ENCODE assay signal across 18 cellular contexts in genomic region chr21:18705971-18706370, GRCh38.
DNase-seq lines count a peak whose midpoint lies in the region; ATAC-seq, FAIRE-seq and TF ChIP-seq lines count a peak whose summit lies in the region.
"Had no signal": no experiment of that assay in that cellular context is flagged by ENCODE, and none has a peak within 500 bp of the region (broad histone marks: within the 10 kb centered on the region; RNA-seq: fewer than 3 reads in every experiment).

No MANE protein-coding gene starts in this region.

- in situ Hi-C loops in K562 (cut with MboI) = no loop called here

- BruUV-seq in PC-3 (replicated peaks; lab: Mats Ljungman, UMichigan) (no TSS peak), K562 (replicated peaks; lab: Mats Ljungman, UMichigan) (no TSS peak)

- H3K79me2 ChIP-seq in PC-3 (ENCODE audit: low read length) (no peaks in the 10 kb centered on the region), K562 (ENCODE audit: control insufficient read depth, insufficient read depth, low read length) (no peaks in the 10 kb centered on the region; the same call in 1 of the 3 replicates)

- H3K9ac ChIP-seq in PC-3 (ENCODE audit: low read length) (no peak overlapping the region), K562 (ENCODE audit: insufficient read depth in 1 of 2, low read depth in 2 of 2, low read length in 2 of 2) (no peak overlapping the region)
- H3K9ac ChIP-seq: BLaER1, GM23248 had no signal

- POLR2A ChIA-PET in PC-3 (lab: Charles Lee; ENCODE audit: unreplicated experiment) = no interaction called here
- POLR2A ChIA-PET in K562 (lab: Yijun Ruan, JAX) = no interaction called here

- intact Hi-C loops in PC-3 (cut with micrococcal nuclease) (no loop called here), K562 (cut with micrococcal nuclease) (no loop called here), mucosa of descending colon (cut with DNase I, micrococcal nuclease) (no loop called here)

- H3K4me2 ChIP-seq in PC-3 (ENCODE audit: low read length) = no peak overlapping the region
- no peak overlapping the region for H3K4me2 ChIP-seq in K562 (ENCODE audit: insufficient read depth, low read length)
- H3K4me2 ChIP-seq: BLaER1 had no signal

- ATAC-seq in PC-3 = no peak
- no peak for ATAC-seq in K562
- no peak for ATAC-seq in HG02852 (IDR thresholded peaks at IDR 0.05; ENCODE audit: unreplicated experiment)
- ATAC-seq in mucosa of descending colon = no peak
- ATAC-seq: GM12878 had no signal

- no peak for TF ChIP-seq POLR2A in K562 (conservative IDR thresholded peaks at IDR 0.05)

- no peaks in the 10 kb centered on the region for H3K9me3 ChIP-seq in PC-3 (ENCODE audit: low read length)
- no peaks in the 10 kb centered on the region for H3K9me3 ChIP-seq in K562 (replicated peaks; ENCODE audit: control insufficient read depth, insufficient read depth, low read depth, low read length)
- no peaks in the 10 kb centered on the region for H3K9me3 ChIP-seq in mucosa of descending colon
- H3K9me3 ChIP-seq: BLaER1, HAP-1 had no signal

- CTCF ChIA-PET in PC-3 (lab: Charles Lee) = no interaction called here
- CTCF ChIA-PET in K562 (lab: Yijun Ruan, JAX; ENCODE audit: low intra/inter-chr PET ratio) = no interaction called here

- no peak overlapping the region for H3K27ac ChIP-seq in PC-3 (ENCODE audit: low read length)
- no peak overlapping the region for H3K27ac ChIP-seq in K562 (ENCODE audit: extremely low read depth, low read depth, low read length)
- H3K27ac ChIP-seq: BLaER1, GM23248 had no signal

- FAIRE-seq in K562 (lab: Jason Lieb, UNC) = no peak
- FAIRE-seq: GM12878, HTR-8/SVneo had no signal

- H3K4me1 ChIP-seq in PC-3 (ENCODE audit: insufficient read depth, low read length) = no peaks in the 10 kb centered on the region
- no peaks in the 10 kb centered on the region; a peak in 1 of 5 replicates for H3K4me1 ChIP-seq in K562 (replicated peaks in 1 of 2; ENCODE audit: control insufficient read depth in 2 of 2, insufficient read depth in 2 of 2, low read length in 2 of 2)
- H3K4me1 ChIP-seq in mucosa of descending colon (ENCODE audit: low read depth) = no peaks in the 10 kb centered on the region
- H3K4me1 ChIP-seq: BLaER1, HAP-1 had no signal

- H3K36me3 ChIP-seq in PC-3 (ENCODE audit: low read depth, low read length) (no peaks in the 10 kb centered on the region), K562 (ENCODE audit: control insufficient read depth, insufficient read depth, low read length) (no peaks in the 10 kb centered on the region), mucosa of descending colon (ENCODE audit: low read depth) (no peaks in the 10 kb centered on the region)
- H3K36me3 ChIP-seq: BLaER1, HAP-1 had no signal

- DNase-seq in Daoy (ENCODE audit: low read depth) (peak; percentile 15), PC-3 (peak; percentile 13), K562 (ENCODE audit: extremely low read depth in 1 of 4, low spot score in 3 of 4) (no peak), foreskin melanocyte (peak; percentile 90), middle frontal gyrus (ENCODE audit: extremely low spot score, low spot score) (no peak), mucosa of descending colon (no peak)
- DNase-seq in stimulated activated CD4-positive, alpha-beta T cell treated with anti-CD3 and anti-CD28 coated beads, Interleukin-2, amount 100 ng/mL, for 48 hours = no peak
- DNase-seq: 8988T; Calu3; CD4-positive, alpha-beta memory T cell; DMS79 treated with DMSO at 0.1 percent for 48 hours; EL; GM23248 had no signal

- 16% methylated on average over 3 of the region's 3 CpGs for WGBS in K562 (ENCODE audit: insufficient coverage, low coverage, missing lambda C conversion rate)

- no peak for TF ChIP-seq EP300 in K562 (IDR thresholded peaks at IDR 0.05; ENCODE audit: low read length)

- H3K4me3 ChIP-seq in PC-3 (ENCODE audit: low read length) = no peak overlapping the region
- H3K4me3 ChIP-seq in K562 = no peak overlapping the region
- H3K4me3 ChIP-seq in mucosa of descending colon = no peak overlapping the region
- H3K4me3 ChIP-seq: BLaER1, GM12878, GM23248, HAP-1 had no signal

- H3K27me3 ChIP-seq in PC-3 (ENCODE audit: low read length) (no peaks in the 10 kb centered on the region), K562 (ENCODE audit: control insufficient read depth in 2 of 2, insufficient read depth in 2 of 2, low read length in 2 of 2) (no peaks in the 10 kb centered on the region)
- H3K27me3 ChIP-seq: BLaER1 had no signal

- TF ChIP-seq RAD21 in K562 (CRISPR knock-in tag; conservative IDR thresholded peaks at IDR 0.05 in 1 of 2, IDR thresholded peaks at IDR 0.05 in 1 of 2) = no peak

- TF ChIP-seq CTCF in PC-3 (conservative IDR thresholded peaks at IDR 0.05; ENCODE audit: low read depth, low read length) = no peak
- no peak for TF ChIP-seq CTCF in K562 (IDR thresholded peaks at IDR 0.05 in 2 of 3, conservative IDR thresholded peaks at IDR 0.05 in 1 of 3; ENCODE audit: insufficient read depth in 2 of 3, low read depth in 1 of 3, low read length in 3 of 3)
- no peak for TF ChIP-seq CTCF in mucosa of descending colon (IDR thresholded peaks at IDR 0.05)

- H2AFZ ChIP-seq in PC-3 (ENCODE audit: low read length) (no peak overlapping the region), K562 (ENCODE audit: low read depth, low read length) (no peak overlapping the region)
- H2AFZ ChIP-seq: GM23248 had no signal

- no peaks in the 10 kb centered on the region for H3K9me1 ChIP-seq in K562 (ENCODE audit: control insufficient read depth, insufficient read depth, low read length)

- no peaks in the 10 kb centered on the region for H4K20me1 ChIP-seq in PC-3 (ENCODE audit: low read length)
- H4K20me1 ChIP-seq in K562 (replicated peaks; ENCODE audit: control insufficient read depth, insufficient read depth, low read length) = no peaks in the 10 kb centered on the region
- H4K20me1 ChIP-seq: BLaER1 had no signal

- no peaks in the 10 kb centered on the region for H3K9me2 ChIP-seq in PC-3 (replicated peaks; ENCODE audit: low read length)

- H3F3A ChIP-seq in PC-3 (ENCODE audit: low read length, unreplicated experiment) = no peaks in the 10 kb centered on the region

TF ChIP-seq in K562, 482 proteins besides CTCF, POLR2A, EP300 and RAD21:
- TF ChIP-seq NFIC (IDR thresholded peaks at IDR 0.05) = peak; percentile 73
- peak; percentile 67; the same call in 1 of the 2 replicates for TF ChIP-seq ZNF766 (CRISPR knock-in tag; conservative IDR thresholded peaks at IDR 0.05)
- TF ChIP-seq ZNF707 (CRISPR knock-in tag; conservative IDR thresholded peaks at IDR 0.05) = no peak
- no peak for TF ChIP-seq ZNF75A (CRISPR knock-in tag; IDR thresholded peaks at IDR 0.05)

Comparison
In these comparisons a context has a peak if more than half of its experiments do, and no peak if none do; other contexts are left out.
1. DNase-seq: peak in Daoy (single experiment), PC-3 (single experiment) and foreskin melanocyte (single experiment); none in K562 (0 of 4), stimulated activated CD4-positive, alpha-beta T cell treated with anti-CD3 and anti-CD28 coated beads, Interleukin-2, amount 100 ng/mL, for 48 hours (0 of 2), middle frontal gyrus (single experiment) and mucosa of descending colon (0 of 3).